ENCODE assay signal across 9 cellular contexts in the genomic region with DNA sequence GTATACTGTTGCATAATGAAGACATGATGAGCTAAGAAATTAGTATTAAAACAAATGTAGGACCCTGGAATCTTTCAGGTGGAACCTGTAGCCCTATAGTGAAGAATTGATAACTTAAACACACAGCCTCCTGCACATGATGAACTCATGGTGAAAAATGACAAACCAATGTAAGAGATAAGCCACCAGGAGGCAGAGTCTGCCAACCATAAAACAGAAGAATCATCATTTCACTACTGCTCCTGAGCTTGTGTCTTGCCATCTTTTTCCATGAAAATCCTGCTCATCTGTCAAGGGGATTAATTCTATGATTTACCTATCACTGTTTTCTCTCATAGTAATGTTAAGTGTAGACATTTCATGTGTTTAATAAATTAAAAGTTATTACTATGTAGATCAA.
A peak's percentile ranks its signal among the peaks of the same experiment; 100 is the strongest.
DNase-seq lines count a peak whose midpoint lies in the region; ATAC-seq and TF ChIP-seq lines count a peak whose summit lies in the region.
"Had no signal": no experiment of that assay in that cellular context is flagged by ENCODE, and none has a peak within 500 bp of the region (broad histone marks: within the 10 kb centered on the region; RNA-seq: fewer than 3 reads in every experiment).

No MANE protein-coding gene starts in this region.

- POLR2A ChIA-PET in GM10248 (lab: Yijun Ruan, JAX), result no interaction called here

- no peaks in the 10 kb centered on the region for H3K4me1 ChIP-seq in prostate gland (replicated peaks)
- H3K4me1 ChIP-seq: HAP-1 had no signal

- TF ChIP-seq POLR2A in prostate gland (IDR thresholded peaks at IDR 0.05), result no peak

- TF ChIP-seq CTCF in GM10248 (IDR thresholded peaks at IDR 0.05; ENCODE audit: control extremely low read depth, extremely low read depth, low read depth, missing control alignments) (peak; percentile 28), fibroblast of mammary gland (conservative IDR thresholded peaks at IDR 0.05; ENCODE audit: control insufficient read depth, insufficient read depth, low read depth, low read length) (peak; percentile 48), prostate gland (IDR thresholded peaks at IDR 0.05) (peak in 3 of 4 experiments; percentile 48 to 64 (median 57))

- CTCF ChIA-PET in GM10248 (lab: Yijun Ruan, JAX), result interaction anchor here (0.8 to 1.2 kb wide), 2 partner anchors 26 to 379 kb away, joined by 3 to 4 read pairs; no protein-coding TSS in a partner anchor

- no peaks in the 10 kb centered on the region for H3K27me3 ChIP-seq in prostate gland (replicated peaks; ENCODE audit: insufficient read depth)

- no peak for DNase-seq in GM10248 (ENCODE audit: extremely low spot score)
- DNase-seq in NCI-H82 treated with DMSO at 0.1 percent for 48 hours (lab: John Stamatoyannopoulos, UW; ENCODE audit: unreplicated experiment), result peak; percentile 1
- peak; percentile 49 for DNase-seq in fibroblast of mammary gland (ENCODE audit: low read depth)
- peak; percentile 31 for DNase-seq in prostate gland (ENCODE audit: low spot score)
- DNase-seq in NCI-H774 (lab: John Stamatoyannopoulos, UW), result no peak
- DNase-seq in stimulated activated naive CD8-positive, alpha-beta T cell treated with anti-CD3 and anti-CD28 coated beads, Interleukin-15, Interleukin-2, amounts not matched to agents 100 U/mL and 50 U/mL, for 24 hours, result no peak
- DNase-seq in NCI-H1092 treated with DMSO at 0.1 percent for 48 hours (lab: John Stamatoyannopoulos, UW), result no peak

- no peaks in the 10 kb centered on the region for H3K36me3 ChIP-seq in prostate gland
- H3K36me3 ChIP-seq: HAP-1 had no signal

- no peaks in the 10 kb centered on the region for H3K9me3 ChIP-seq in prostate gland
- H3K9me3 ChIP-seq: HAP-1 had no signal

- H3K4me3 ChIP-seq in fibroblast of mammary gland (ENCODE audit: control insufficient read depth, low read depth, low read length), result no peak overlapping the region
- no peak overlapping the region for H3K4me3 ChIP-seq in prostate gland
- H3K4me3 ChIP-seq: HAP-1 had no signal

- H3K27ac ChIP-seq in prostate gland, result no peak overlapping the region

- ATAC-seq in stimulated activated naive CD8-positive, alpha-beta T cell treated with anti-CD3 and anti-CD28 coated beads, Interleukin-15, Interleukin-2, amounts not matched to agents 100 U/mL and 50 U/mL, for 24 hours, result no peak
- ATAC-seq in GM18498 (IDR thresholded peaks at IDR 0.05; ENCODE audit: unreplicated experiment), result no peak

- intact Hi-C loops in prostate gland (cut with DNase I), result loop anchor here (5.0 to 10.0 kb wide), 2 partner anchors 402 to 1355 kb away; a partner anchor contains a TSS

Comparison
In these comparisons a context has a peak if more than half of its experiments do, and no peak if none do; other contexts are left out.
1. DNase-seq: peak in NCI-H82 treated with DMSO at 0.1 percent for 48 hours (single experiment), fibroblast of mammary gland (single experiment) and prostate gland (single experiment); none in GM10248 (single experiment), NCI-H774 (single experiment), stimulated activated naive CD8-positive, alpha-beta T cell treated with anti-CD3 and anti-CD28 coated beads, Interleukin-15, Interleukin-2, amounts not matched to agents 100 U/mL and 50 U/mL, for 24 hours (single experiment) and NCI-H1092 treated with DMSO at 0.1 percent for 48 hours (single experiment).
2. Peak in every context shown above with its lines, with median percentiles within 50 percentile points of each other: CTCF ChIP-seq.